ENCODE assay signal across 13 cellular contexts in the genomic region with DNA sequence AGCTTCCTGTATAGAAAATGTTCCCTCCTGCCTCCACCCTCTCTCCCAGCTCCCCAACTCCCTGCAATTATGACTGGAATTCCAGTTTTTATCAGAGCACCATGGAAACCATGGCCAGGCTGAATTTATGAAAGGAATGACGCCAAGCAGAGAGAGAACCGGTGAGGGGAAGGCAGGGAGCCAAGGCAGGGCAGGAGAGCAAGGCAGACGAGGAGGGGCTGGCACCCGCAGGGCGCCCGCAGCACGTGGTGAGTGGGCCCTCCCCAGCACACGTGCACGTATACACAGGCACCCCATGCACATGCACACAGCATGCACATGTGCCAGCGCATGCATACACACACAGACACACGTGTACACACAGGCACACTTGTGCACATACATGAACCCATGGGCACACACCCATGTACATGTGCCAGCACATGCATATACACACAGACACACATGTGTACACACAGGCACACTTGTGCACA. TPM values are rescaled to one million over a fixed set of nuclear protein-coding genes. Genes with fewer than 3 reads are reported as not detected.
DNase-seq lines count a peak whose midpoint lies in the region; ATAC-seq, FAIRE-seq and TF ChIP-seq lines count a peak whose summit lies in the region.
"Had no signal": no experiment of that assay in that cellular context is flagged by ENCODE, and none has a peak within 500 bp of the region (broad histone marks: within the 10 kb centered on the region; RNA-seq: fewer than 3 reads in every experiment).

No MANE protein-coding gene starts in this region.

- TF ChIP-seq CTCF in left ventricle myocardium inferior (IDR thresholded peaks at IDR 0.05; ENCODE audit: borderline replicate concordance): no peak
- no peak for TF ChIP-seq CTCF in K562 (IDR thresholded peaks at IDR 0.05 in 2 of 3, conservative IDR thresholded peaks at IDR 0.05 in 1 of 3; ENCODE audit: insufficient read depth in 2 of 3, low read depth in 1 of 3, low read length in 3 of 3)
- TF ChIP-seq CTCF in left lung (IDR thresholded peaks at IDR 0.05): no peak
- TF ChIP-seq CTCF in GM10266 (IDR thresholded peaks at IDR 0.05; ENCODE audit: control insufficient read depth, insufficient read depth, low read depth, missing control alignments): no peak

- no peaks in the 10 kb centered on the region for H3K9me3 ChIP-seq in left ventricle myocardium inferior (replicated peaks)
- H3K9me3 ChIP-seq in K562 (replicated peaks; ENCODE audit: control insufficient read depth, insufficient read depth, low read depth, low read length): no peaks in the 10 kb centered on the region
- H3K9me3 ChIP-seq in left lung: no peaks in the 10 kb centered on the region
- H3K9me3 ChIP-seq: sigmoid colon had no signal

- H4K20me1 ChIP-seq in K562 (replicated peaks; ENCODE audit: control insufficient read depth, insufficient read depth, low read length): peaks cover 15% of the 10 kb centered on the region

- no peak for FAIRE-seq in K562 (lab: Jason Lieb, UNC)

- CTCF ChIA-PET in K562 (lab: Yijun Ruan, JAX; ENCODE audit: low intra/inter-chr PET ratio): no interaction called here

- H3K27me3 ChIP-seq in left ventricle myocardium inferior (ENCODE audit: low read depth) (peaks cover 72% of the 10 kb centered on the region), K562 (ENCODE audit: control insufficient read depth in 2 of 2, insufficient read depth in 2 of 2, low read length in 2 of 2) (peaks cover 0 to 18% of the 10 kb centered on the region in 2 experiments; a peak in 3 of 5 replicates), left lung (peaks cover 0 to 62% of the 10 kb centered on the region in 2 donors)
- H3K27me3 ChIP-seq: sigmoid colon had no signal

- peaks cover 4% of the 10 kb centered on the region for H3K9me1 ChIP-seq in K562 (ENCODE audit: control insufficient read depth, insufficient read depth, low read length)

- TF ChIP-seq RAD21 in K562 (CRISPR knock-in tag; conservative IDR thresholded peaks at IDR 0.05 in 1 of 2, IDR thresholded peaks at IDR 0.05 in 1 of 2): no peak

- TF ChIP-seq EP300 in K562 (IDR thresholded peaks at IDR 0.05; ENCODE audit: low read length): no peak

- no peak overlapping the region for H3K4me3 ChIP-seq in left ventricle myocardium inferior
- H3K4me3 ChIP-seq in K562: no peak overlapping the region
- no peak overlapping the region for H3K4me3 ChIP-seq in left lung
- H3K4me3 ChIP-seq: lung, sigmoid colon had no signal

- H3K36me3 ChIP-seq in left ventricle myocardium inferior: no peaks in the 10 kb centered on the region
- H3K36me3 ChIP-seq in K562 (ENCODE audit: control insufficient read depth, insufficient read depth, low read length): no peaks in the 10 kb centered on the region
- H3K36me3 ChIP-seq in left lung: no peaks in the 10 kb centered on the region
- H3K36me3 ChIP-seq: sigmoid colon had no signal

- in situ Hi-C loops in K562 (cut with MboI): no loop called here
- in situ Hi-C loops in G401 (cut with HindIII; ENCODE audit: low sequenced_read_pairs): no loop called here

- ATAC-seq in Right ventricle myocardium inferior (no peak), K562 (no peak), left lung (peak; percentile 62), HG02588 (IDR thresholded peaks at IDR 0.05; ENCODE audit: unreplicated experiment) (no peak)
- ATAC-seq: activated CD8-positive, alpha-beta T cell treated with anti-CD3 and anti-CD28 coated beads, Interleukin-2, amount 10 ng/mL, durations not matched to agents 7 days and 5 days had no signal

- H3K4me1 ChIP-seq in left ventricle myocardium inferior (peaks cover 9% of the 10 kb centered on the region), K562 (replicated peaks in 1 of 2; ENCODE audit: control insufficient read depth in 2 of 2, insufficient read depth in 2 of 2, low read length in 2 of 2) (peaks cover 0 to 49% of the 10 kb centered on the region in 2 experiments; a peak in 3 of 5 replicates), left lung (peaks cover 0 to 12% of the 10 kb centered on the region in 2 donors)

- no peak overlapping the region for H3K4me2 ChIP-seq in K562 (ENCODE audit: insufficient read depth, low read length)

- no peaks in the 10 kb centered on the region for H3K79me2 ChIP-seq in K562 (ENCODE audit: control insufficient read depth, insufficient read depth, low read length)

- POLR2A ChIA-PET in K562 (lab: Yijun Ruan, JAX): interaction anchor here (0.5 to 1.5 kb wide), 4 partner anchors 18 to 441 kb away, joined by 3 to 4 read pairs (median 3); no protein-coding TSS in a partner anchor

- no peak overlapping the region for H3K27ac ChIP-seq in left ventricle myocardium inferior (replicated peaks)
- H3K27ac ChIP-seq in K562 (ENCODE audit: extremely low read depth, low read depth, low read length): no peak overlapping the region
- no peak overlapping the region for H3K27ac ChIP-seq in left lung

- no peak overlapping the region for H2AFZ ChIP-seq in K562 (ENCODE audit: low read depth, low read length)

- intact Hi-C loops in Right ventricle myocardium inferior (cut with DNase I) (loop anchor here (5.0 kb wide), 1 partner anchor 57 kb away; no protein-coding TSS in a partner anchor), left ventricle myocardium inferior (cut with micrococcal nuclease) (loop anchor here (10.0 kb wide), 1 partner anchor 74 kb away; no protein-coding TSS in a partner anchor), K562 (cut with micrococcal nuclease) (no loop called here), left lung (cut with DNase I) (no loop called here)

- H3K9ac ChIP-seq in K562 (ENCODE audit: insufficient read depth in 1 of 2, low read depth in 2 of 2, low read length in 2 of 2): peak overlapping the region in 1 of 2 experiments; percentile 10; a peak in 1 of 4 replicates

- TF ChIP-seq POLR2A in K562 (conservative IDR thresholded peaks at IDR 0.05): no peak

- BruUV-seq in K562 (replicated peaks; lab: Mats Ljungman, UMichigan): no TSS peak

- DNase-seq in Right ventricle myocardium inferior (ENCODE audit: missing footprints) (peak; percentile 52), left ventricle myocardium inferior (no peak), K562 (ENCODE audit: extremely low read depth in 1 of 4, low spot score in 3 of 4) (no peak), left lung (peak in 1 of 2 donors; percentile 58), NCI-H524 (lab: John Stamatoyannopoulos, UW) (no peak), G401 (ENCODE audit: low spot score) (no peak), GM10266 (ENCODE audit: extremely low spot score) (no peak)
- DNase-seq: activated CD8-positive, alpha-beta T cell treated with anti-CD3 and anti-CD28 coated beads, Interleukin-2, amount 10 ng/mL, durations not matched to agents 7 days and 5 days; AML-193; NCI-H446 treated with DMSO at 0.1 percent for 48 hours; sigmoid colon had no signal

- 42% methylated on average over 11 of the region's 11 CpGs for WGBS in K562 (ENCODE audit: insufficient coverage, low coverage, missing lambda C conversion rate)

RNA-seq across cellular contexts. Expression of a gene that starts 27.4 kb away (rescaled TPM):
- total RNA-seq in Right ventricle myocardium inferior (10.0 TPM), left ventricle myocardium inferior (9.8 TPM), K562 (2014; rRNA removed) (31.3 and 37.0 TPM in 2 replicates), K562 (2014; rRNA removed; fragmentation: Illumina TruSeq; extraction: Trizol) (18.1 TPM in 2 replicates), K562 (2015; rRNA removed; fragmentation: Illumina TruSeq; extraction: Trizol) (25.2 and 25.7 TPM in 2 replicates), K562 (2021) (25.1 and 26.1 TPM in 2 replicates), left lung (10 to 100 TPM in 1 of 2 donors, 1 to 10 TPM in 1; 6.1 to 10.1 TPM)
- 11.0 and 21.6 TPM in 2 replicates for total RNA-seq in K562 (2011; cell fraction: chromatin; rRNA removed; ENCODE audit: low replicate concordance)
- 16.4 and 17.2 TPM in 2 replicates for total RNA-seq in K562 (2011; cell fraction: nucleolus; rRNA removed)
- total RNA-seq in K562 (2011; cell fraction: nucleoplasm; rRNA removed): 12.8 and 15.0 TPM in 2 replicates
- polyA plus RNA-seq in K562 (2011; rRNA removed) (18.7 and 20.7 TPM in 2 replicates), K562 (2014; fragmentation: Illumina TruSeq; extraction: Trizol) (18.4 and 21.0 TPM in 2 replicates), K562 (2014; fragmentation: Nextera tagmentation; extraction: Ambion mirVana) (1 to 10 TPM; 1.9 to 2.8 TPM), K562 (2014; rRNA removed) (26.3 and 26.7 TPM in 2 replicates)
- 20.8 and 28.5 TPM in 2 replicates for polyA plus RNA-seq in K562 (2011; cell fraction: cytosol; rRNA removed)
- 27.0 and 39.1 TPM in 2 replicates for polyA plus RNA-seq in K562 (2011; cell fraction: nucleus; rRNA removed)
- polyA plus RNA-seq in K562 (2012): 14.8 and 21.7 TPM in 2 replicates
- polyA minus RNA-seq in K562 (2011; rRNA and poly(A)+ RNA removed): 12.7 and 15.7 TPM in 2 replicates
- polyA minus RNA-seq in K562 (2011; cell fraction: cytosol; rRNA and poly(A)+ RNA removed): 9.6 and 11.5 TPM in 2 replicates
- polyA minus RNA-seq in K562 (2011; cell fraction: nucleus; rRNA and poly(A)+ RNA removed): 9.4 and 12.2 TPM in 2 replicates
- 25.2 and 33.6 TPM in 2 replicates for total RNA-seq in G401 (2014; rRNA removed; shearing (Covaris generic))

RNA-seq across cellular contexts. Expression of a gene that starts 35.8 kb away (rescaled TPM):
- total RNA-seq in Right ventricle myocardium inferior (22.5 TPM), left ventricle myocardium inferior (19.2 TPM), K562 (2014; rRNA removed) (56.3 and 56.5 TPM in 2 replicates), K562 (2014; rRNA removed; fragmentation: Illumina TruSeq; extraction: Trizol) (8.9 and 10.3 TPM in 2 replicates), K562 (2015; rRNA removed; fragmentation: Illumina TruSeq; extraction: Trizol) (17.5 and 18.7 TPM in 2 replicates), K562 (2021) (33.1 and 36.5 TPM in 2 replicates), left lung (10 to 100 TPM; 40.9 to 58.3 TPM)
- 16.5 and 43.5 TPM in 2 replicates for total RNA-seq in K562 (2011; cell fraction: chromatin; rRNA removed; ENCODE audit: low replicate concordance)
- 33.8 and 38.4 TPM in 2 replicates for total RNA-seq in K562 (2011; cell fraction: nucleolus; rRNA removed)
- total RNA-seq in K562 (2011; cell fraction: nucleoplasm; rRNA removed): 22.4 and 24.6 TPM in 2 replicates
- polyA plus RNA-seq in K562 (2011; rRNA removed) (23.3 and 25.4 TPM in 2 replicates), K562 (2014; fragmentation: Illumina TruSeq; extraction: Trizol) (16.6 and 22.0 TPM in 2 replicates), K562 (2014; fragmentation: Nextera tagmentation; extraction: Ambion mirVana) (under 1 TPM; 0.39 TPM), K562 (2014; rRNA removed) (34.2 and 36.7 TPM in 2 replicates)
- polyA plus RNA-seq in K562 (2011; cell fraction: cytosol; rRNA removed): 15.8 and 36.7 TPM in 2 replicates
- 32.3 and 48.8 TPM in 2 replicates for polyA plus RNA-seq in K562 (2011; cell fraction: nucleus; rRNA removed)
- 21.1 and 26.0 TPM in 2 replicates for polyA plus RNA-seq in K562 (2012)
- polyA minus RNA-seq in K562 (2011; rRNA and poly(A)+ RNA removed): 17.7 and 23.1 TPM in 2 replicates
- 19.9 and 22.3 TPM in 2 replicates for polyA minus RNA-seq in K562 (2011; cell fraction: cytosol; rRNA and poly(A)+ RNA removed)
- 8.8 and 9.7 TPM in 2 replicates for polyA minus RNA-seq in K562 (2011; cell fraction: nucleus; rRNA and poly(A)+ RNA removed)
- total RNA-seq in G401 (2014; rRNA removed; shearing (Covaris generic)): 43.9 and 45.6 TPM in 2 replicates

RNA-seq across cellular contexts. Expression of a gene that starts 48.0 kb away (rescaled TPM):
- total RNA-seq in Right ventricle myocardium inferior (5.5 TPM), left ventricle myocardium inferior (2.1 TPM), K562 (2014; rRNA removed) (0.77 and 1.9 TPM in 2 replicates), K562 (2014; rRNA removed; fragmentation: Illumina TruSeq; extraction: Trizol) (0.18 and 0.51 TPM in 2 replicates), K562 (2015; rRNA removed; fragmentation: Illumina TruSeq; extraction: Trizol) (0.98 and 1.4 TPM in 2 replicates), K562 (2021) (1.3 and 1.7 TPM in 2 replicates), left lung (1 to 10 TPM; 2.3 to 2.6 TPM)
- total RNA-seq in K562 (2011; cell fraction: chromatin; rRNA removed; ENCODE audit: low replicate concordance): 2.5 and 7.3 TPM in 2 replicates
- total RNA-seq in K562 (2011; cell fraction: nucleolus; rRNA removed): 4.0 and 4.9 TPM in 2 replicates
- 2.8 and 4.0 TPM in 2 replicates for total RNA-seq in K562 (2011; cell fraction: nucleoplasm; rRNA removed)
- polyA plus RNA-seq in K562 (2011; rRNA removed) (1.3 and 2.5 TPM in 2 replicates), K562 (2014; fragmentation: Illumina TruSeq; extraction: Trizol) (0.48 and 0.76 TPM in 2 replicates), K562 (2014; fragmentation: Nextera tagmentation; extraction: Ambion mirVana) (under 1 TPM in 1 of 2 experiments, not detected in 1; 0.14 TPM), K562 (2014; rRNA removed) (3.0 and 3.6 TPM in 2 replicates)
- polyA plus RNA-seq in K562 (2011; cell fraction: cytosol; rRNA removed): 1.7 and 1.9 TPM in 2 replicates
- polyA plus RNA-seq in K562 (2011; cell fraction: nucleus; rRNA removed): 12.1 and 20.8 TPM in 2 replicates
- 2.0 and 3.0 TPM in 2 replicates for polyA plus RNA-seq in K562 (2012)
- 0.35 and 0.87 TPM in 2 replicates for polyA minus RNA-seq in K562 (2011; rRNA and poly(A)+ RNA removed)
- polyA minus RNA-seq in K562 (2011; cell fraction: cytosol; rRNA and poly(A)+ RNA removed): 1.3 TPM in 1 of 2 replicates, not detected in the other
- polyA minus RNA-seq in K562 (2011; cell fraction: nucleus; rRNA and poly(A)+ RNA removed): 1.2 and 2.3 TPM in 2 replicates
- total RNA-seq in G401 (2014; rRNA removed; shearing (Covaris generic)): 8.6 TPM in 2 replicates
- total RNA-seq: activated CD8-positive, alpha-beta T cell treated with anti-CD3 and anti-CD28 coated beads, Interleukin-2, amount 10 ng/mL, durations not matched to agents 7 days and 5 days had no signal

Comparison
In these comparisons a context has a peak if more than half of its experiments do, and no peak if none do; other contexts are left out.
1. intact Hi-C loops: an anchor here in Right ventricle myocardium inferior (5.0 kb wide) and left ventricle myocardium inferior (10.0 kb wide); none called in K562 and left lung.